1 cellular context compared by ENCODE assay signal in the genomic region with DNA sequence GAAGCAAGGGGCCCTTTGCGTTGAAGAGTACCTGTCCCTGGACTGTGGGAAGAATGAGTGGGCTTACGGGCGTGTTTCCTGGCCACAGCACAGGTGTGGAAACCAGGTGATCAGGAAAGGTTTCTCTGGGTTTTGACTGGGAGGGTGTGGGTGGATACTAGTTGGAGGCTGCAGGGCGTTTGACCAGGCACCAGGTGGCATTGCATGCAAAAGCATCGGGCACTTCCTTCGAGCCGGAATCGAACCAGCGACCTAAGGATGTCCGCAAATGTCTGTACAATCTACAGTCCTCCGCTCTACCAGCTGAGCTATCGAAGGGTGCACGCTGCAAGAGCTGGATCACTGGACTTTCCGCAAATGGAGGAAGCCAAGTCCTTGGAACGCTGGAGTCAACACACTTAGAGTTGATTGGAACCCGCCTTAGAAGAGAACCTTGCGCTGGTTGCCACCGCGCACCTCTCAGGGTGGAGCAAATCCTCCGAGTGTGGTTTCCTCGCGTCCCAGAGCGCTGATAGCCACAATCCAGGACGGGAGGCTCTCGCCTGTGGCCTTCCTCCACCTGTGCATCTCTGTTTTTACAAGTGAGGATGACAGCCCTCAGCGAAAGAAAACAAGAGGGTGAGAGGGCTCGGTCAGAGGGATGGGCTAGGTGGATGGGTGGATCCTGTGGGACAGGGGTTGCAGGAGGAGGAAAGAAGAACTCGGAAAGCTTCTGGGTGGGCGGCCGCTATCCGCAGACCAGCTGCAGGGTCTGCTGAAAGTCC.
A peak's percentile ranks its signal among the peaks of the same experiment; 100 is the strongest.
TF ChIP-seq lines count a peak whose summit lies in the region.

No MANE protein-coding gene starts in this region.

TF ChIP-seq in GM12878, 131 proteins besides CTCF, POLR2A, EP300 and RAD21 (continued from another document):
- TF ChIP-seq, protein P1, sequence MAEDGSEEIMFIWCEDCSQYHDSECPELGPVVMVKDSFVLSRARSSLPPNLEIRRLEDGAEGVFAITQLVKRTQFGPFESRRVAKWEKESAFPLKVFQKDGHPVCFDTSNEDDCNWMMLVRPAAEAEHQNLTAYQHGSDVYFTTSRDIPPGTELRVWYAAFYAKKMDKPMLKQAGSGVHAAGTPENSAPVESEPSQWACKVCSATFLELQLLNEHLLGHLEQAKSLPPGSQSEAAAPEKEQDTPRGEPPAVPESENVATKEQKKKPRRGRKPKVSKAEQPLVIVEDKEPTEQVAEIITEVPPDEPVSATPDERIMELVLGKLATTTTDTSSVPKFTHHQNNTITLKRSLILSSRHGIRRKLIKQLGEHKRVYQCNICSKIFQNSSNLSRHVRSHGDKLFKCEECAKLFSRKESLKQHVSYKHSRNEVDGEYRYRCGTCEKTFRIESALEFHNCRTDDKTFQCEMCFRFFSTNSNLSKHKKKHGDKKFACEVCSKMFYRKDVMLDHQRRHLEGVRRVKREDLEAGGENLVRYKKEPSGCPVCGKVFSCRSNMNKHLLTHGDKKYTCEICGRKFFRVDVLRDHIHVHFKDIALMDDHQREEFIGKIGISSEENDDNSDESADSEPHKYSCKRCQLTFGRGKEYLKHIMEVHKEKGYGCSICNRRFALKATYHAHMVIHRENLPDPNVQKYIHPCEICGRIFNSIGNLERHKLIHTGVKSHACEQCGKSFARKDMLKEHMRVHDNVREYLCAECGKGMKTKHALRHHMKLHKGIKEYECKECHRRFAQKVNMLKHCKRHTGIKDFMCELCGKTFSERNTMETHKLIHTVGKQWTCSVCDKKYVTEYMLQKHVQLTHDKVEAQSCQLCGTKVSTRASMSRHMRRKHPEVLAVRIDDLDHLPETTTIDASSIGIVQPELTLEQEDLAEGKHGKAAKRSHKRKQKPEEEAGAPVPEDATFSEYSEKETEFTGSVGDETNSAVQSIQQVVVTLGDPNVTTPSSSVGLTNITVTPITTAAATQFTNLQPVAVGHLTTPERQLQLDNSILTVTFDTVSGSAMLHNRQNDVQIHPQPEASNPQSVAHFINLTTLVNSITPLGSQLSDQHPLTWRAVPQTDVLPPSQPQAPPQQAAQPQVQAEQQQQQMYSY (CRISPR knock-in tag; IDR thresholded peaks at IDR 0.05) = no peak
- no peak for TF ChIP-seq SMAD1 (IDR thresholded peaks at IDR 0.05; ENCODE audit: low read depth, partially characterized antibody)
- TF ChIP-seq, protein P2, sequence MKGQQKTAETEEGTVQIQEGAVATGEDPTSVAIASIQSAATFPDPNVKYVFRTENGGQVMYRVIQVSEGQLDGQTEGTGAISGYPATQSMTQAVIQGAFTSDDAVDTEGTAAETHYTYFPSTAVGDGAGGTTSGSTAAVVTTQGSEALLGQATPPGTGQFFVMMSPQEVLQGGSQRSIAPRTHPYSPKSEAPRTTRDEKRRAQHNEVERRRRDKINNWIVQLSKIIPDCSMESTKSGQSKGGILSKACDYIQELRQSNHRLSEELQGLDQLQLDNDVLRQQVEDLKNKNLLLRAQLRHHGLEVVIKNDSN (IDR thresholded peaks at IDR 0.05; ENCODE audit: borderline replicate concordance, extremely low read length, insufficient read depth, low read depth, low read length) = no peak
- TF ChIP-seq RFX5 (IDR thresholded peaks at IDR 0.05; ENCODE audit: low read depth, low read length) = no peak
- TF ChIP-seq SREBF2 (IDR thresholded peaks at IDR 0.05; ENCODE audit: low read length) = peak; percentile 83
- peak; percentile 95 for TF ChIP-seq SMARCA5 (IDR thresholded peaks at IDR 0.05)
- peak; percentile 69 for TF ChIP-seq IKZF1 (conservative IDR thresholded peaks at IDR 0.05)
- TF ChIP-seq POU2F2 (IDR thresholded peaks at IDR 0.05; ENCODE audit: borderline replicate concordance, low read depth, low read length) = 0 out of 3 replicates have a peak, but pooled peaks have one; percentile 38
- no peak for TF ChIP-seq KDM1A (IDR thresholded peaks at IDR 0.05; ENCODE audit: borderline replicate concordance)
- TF ChIP-seq ZSCAN29 (IDR thresholded peaks at IDR 0.05) = peak; percentile 84
- TF ChIP-seq YY1 (IDR thresholded peaks at IDR 0.05; ENCODE audit: low read depth, low read length) = peak; percentile 71
- peak; percentile 76; the same call in 1 of the 2 replicates for TF ChIP-seq SMC3 (IDR thresholded peaks at IDR 0.05; ENCODE audit: borderline replicate concordance, low read length)
- TF ChIP-seq PML (IDR thresholded peaks at IDR 0.05; ENCODE audit: low read length) = no peak
- TF ChIP-seq BHLHE40 (IDR thresholded peaks at IDR 0.05; ENCODE audit: borderline replicate concordance in 1 of 2, low read depth in 2 of 2, low read length in 1 of 2) = peak; percentile 9 to 64; a peak in 1 of 4 replicates
- TF ChIP-seq SMAD5 (IDR thresholded peaks at IDR 0.05; ENCODE audit: low read depth) = no peak
- no peak for TF ChIP-seq CHD4 (IDR thresholded peaks at IDR 0.05)
- TF ChIP-seq CBFB (IDR thresholded peaks at IDR 0.05; ENCODE audit: low read depth) = no peak
- TF ChIP-seq IKZF2 (IDR thresholded peaks at IDR 0.05) = peak; percentile 27 to 59
- TF ChIP-seq, protein P3, sequence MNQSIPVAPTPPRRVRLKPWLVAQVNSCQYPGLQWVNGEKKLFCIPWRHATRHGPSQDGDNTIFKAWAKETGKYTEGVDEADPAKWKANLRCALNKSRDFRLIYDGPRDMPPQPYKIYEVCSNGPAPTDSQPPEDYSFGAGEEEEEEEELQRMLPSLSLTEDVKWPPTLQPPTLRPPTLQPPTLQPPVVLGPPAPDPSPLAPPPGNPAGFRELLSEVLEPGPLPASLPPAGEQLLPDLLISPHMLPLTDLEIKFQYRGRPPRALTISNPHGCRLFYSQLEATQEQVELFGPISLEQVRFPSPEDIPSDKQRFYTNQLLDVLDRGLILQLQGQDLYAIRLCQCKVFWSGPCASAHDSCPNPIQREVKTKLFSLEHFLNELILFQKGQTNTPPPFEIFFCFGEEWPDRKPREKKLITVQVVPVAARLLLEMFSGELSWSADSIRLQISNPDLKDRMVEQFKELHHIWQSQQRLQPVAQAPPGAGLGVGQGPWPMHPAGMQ (IDR thresholded peaks at IDR 0.05; ENCODE audit: borderline replicate concordance) = no peak
- TF ChIP-seq ZNF207 (IDR thresholded peaks at IDR 0.05; ENCODE audit: borderline replicate concordance) = 0 out of 2 replicates have a peak, but pooled peaks have one; percentile 51
